8 cellular contexts compared by ENCODE assay signal in the genomic region with DNA sequence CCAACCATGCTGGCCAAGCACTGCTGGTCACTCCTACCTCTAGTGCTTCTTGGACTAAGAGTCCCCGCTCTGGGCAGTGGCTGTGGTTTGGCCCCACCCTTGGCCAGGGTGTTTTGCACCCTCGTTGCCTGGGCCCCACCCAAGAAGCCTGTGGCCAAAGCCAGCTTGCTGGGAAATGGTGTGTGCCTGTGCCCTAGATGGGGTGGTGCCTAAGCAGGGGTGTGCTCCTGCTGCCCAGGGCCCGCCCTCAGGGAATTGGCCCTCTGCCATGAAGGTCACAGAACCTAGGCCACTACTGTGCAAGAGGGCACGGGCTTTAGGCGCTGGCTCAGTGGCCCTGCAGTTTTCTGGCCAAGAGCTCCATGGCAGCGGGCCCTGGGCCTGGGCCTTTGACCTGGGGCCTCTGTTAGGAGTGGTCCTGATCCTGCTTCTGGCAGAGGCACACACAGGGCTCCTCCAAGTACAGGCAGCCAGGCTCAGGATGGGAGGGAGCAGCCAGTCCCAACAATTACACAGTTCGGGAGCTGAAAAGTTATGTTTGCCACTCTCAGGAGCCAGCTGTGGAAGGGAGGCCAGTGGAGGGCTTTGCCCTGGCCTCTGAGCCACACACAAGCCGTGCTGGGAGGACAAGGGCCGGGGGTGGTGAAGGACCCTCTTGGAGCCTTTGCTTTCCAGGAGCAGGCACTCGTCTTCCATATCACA. TPM values are rescaled to one million over a fixed set of nuclear protein-coding genes. Genes with fewer than 3 reads are reported as not detected.
DNase-seq lines count a peak whose midpoint lies in the region; ATAC-seq, FAIRE-seq and TF ChIP-seq lines count a peak whose summit lies in the region.
"Not testable (repeated sequence)": the region's sequence is repeated elsewhere in the genome, so short reads cannot be mapped to it uniquely, and the experiment has no call there.
"Had no signal": no experiment of that assay in that cellular context is flagged by ENCODE, and none has a peak within 500 bp of the region (broad histone marks: within the 10 kb centered on the region; RNA-seq: fewer than 3 reads in every experiment).

No MANE protein-coding gene starts in this region.

- not testable (repeated sequence) for TF ChIP-seq CTCF in RWPE1 (conservative IDR thresholded peaks at IDR 0.05; ENCODE audit: low read depth); gastroesophageal sphincter (IDR thresholded peaks at IDR 0.05); HepG2 (CRISPR knock-in tag; IDR thresholded peaks at IDR 0.05); psoas muscle (IDR thresholded peaks at IDR 0.05); stomach (IDR thresholded peaks at IDR 0.05); upper lobe of left lung (IDR thresholded peaks at IDR 0.05)

- H3K4me2 ChIP-seq in HepG2 (ENCODE audit: low read depth, low read length), result not testable (repeated sequence)

- CTCF ChIA-PET in RWPE1 (lab: Yijun Ruan, JAX); HepG2 (lab: Yijun Ruan, JAX; ENCODE audit: low intra/inter-chr PET ratio, low total read pairs): not testable (repeated sequence)

- 33% methylated on average over 3 of the region's 10 CpGs; no CpG with 5 or more reads in 1 of the 2 donors for WGBS in gastroesophageal sphincter (ENCODE audit: low coverage in 1 of 2), 2 donors
- WGBS in HepG2 (ENCODE audit: low lambda C conversion rate), result no CpG with 5 or more reads among the region's 10 CpGs
- WGBS in psoas muscle, 3 donors, result 31 to 49% (median 38%) methylated on average over 3 to 4 of the region's 10 CpGs
- 29 to 54% (median 43%) methylated on average over 3 to 4 of the region's 10 CpGs; no CpG with 5 or more reads in 2 of the 5 donors for WGBS in stomach, 5 donors
- WGBS in upper lobe of left lung, 2 donors, result no CpG with 5 or more reads among the region's 10 CpGs

- ATAC-seq in gastroesophageal sphincter (peak; percentile 7), left ventricle myocardium superior (peak; percentile 30), HepG2 (peak; percentile 18; the same call in 2 of the 3 replicates), psoas muscle (peak; percentile 22 to 77 (median 42)), upper lobe of left lung (ENCODE audit: low FRiP score in 2 of 2) (peak; percentile 35 to 38)

- TF ChIP-seq EP300 in gastroesophageal sphincter (IDR thresholded peaks at IDR 0.05); HepG2 (IDR thresholded peaks at IDR 0.05; ENCODE audit: low read depth in 2 of 2, low read length in 2 of 2); HepG2 (CRISPR knock-in tag; IDR thresholded peaks at IDR 0.05; ENCODE audit: borderline replicate concordance); stomach (IDR thresholded peaks at IDR 0.05); upper lobe of left lung (IDR thresholded peaks at IDR 0.05): not testable (repeated sequence)

- not testable (repeated sequence) for DNase-seq in RWPE1 (ENCODE audit: low spot score); left ventricle myocardium superior; HepG2 (ENCODE audit: low spot score); psoas muscle; stomach; upper lobe of left lung

- not testable (repeated sequence) for H3K9me3 ChIP-seq in gastroesophageal sphincter; HepG2 (ENCODE audit: low read length); psoas muscle; stomach; upper lobe of left lung

- intact Hi-C loops in left ventricle myocardium superior (cut with micrococcal nuclease); HepG2 (cut with micrococcal nuclease; ENCODE audit: unreplicated experiment); psoas muscle (cut with DNase I); stomach (cut with DNase I; ENCODE audit: low total_unique reads): not testable (repeated sequence)

- H3K4me3 ChIP-seq in gastroesophageal sphincter; HepG2 (replicated peaks in 1 of 3; ENCODE audit: insufficient read depth in 1 of 3, low read depth in 2 of 3, low read length in 3 of 3); psoas muscle; stomach; upper lobe of left lung: not testable (repeated sequence)

- H3K27ac ChIP-seq in RWPE1 (peak overlapping the region; percentile 63), gastroesophageal sphincter (peak overlapping the region in 3 of 4 donors; percentile 79 to 92 (median 81)), psoas muscle (peak overlapping the region; percentile 30), stomach (peak overlapping the region in 4 of 5 donors; percentile 55 to 75 (median 62)), upper lobe of left lung (peak overlapping the region in 2 of 4 donors; percentile 52 to 57)
- not testable (repeated sequence) for H3K27ac ChIP-seq in HepG2 (ENCODE audit: extremely low read length, insufficient read depth, low read length)

- not testable (repeated sequence) for FAIRE-seq in HepG2 (lab: Jason Lieb, UNC)

- not testable (repeated sequence) for H3K79me2 ChIP-seq in HepG2 (ENCODE audit: insufficient read depth, low read length)

- H3K9ac ChIP-seq in HepG2 (ENCODE audit: insufficient read depth, low read depth, low read length), result not testable (repeated sequence)

- BruUV-seq in HepG2 (replicated peaks; lab: Mats Ljungman, UMichigan), result not testable (repeated sequence)

- H2AFZ ChIP-seq in HepG2 (ENCODE audit: low read length), result not testable (repeated sequence)

- H3K4me1 ChIP-seq in gastroesophageal sphincter, result peaks cover 0 to 75% (median 23%) of the 10 kb centered on the region in 3 donors
- H3K4me1 ChIP-seq in HepG2 (ENCODE audit: insufficient read depth, low read length), result peaks cover 21% of the 10 kb centered on the region
- H3K4me1 ChIP-seq in psoas muscle, result peaks cover 13% of the 10 kb centered on the region
- peaks cover 22 to 61% (median 52%) of the 10 kb centered on the region in 4 donors for H3K4me1 ChIP-seq in stomach
- peaks cover 12 to 20% (median 16%) of the 10 kb centered on the region in 4 donors for H3K4me1 ChIP-seq in upper lobe of left lung

- TF ChIP-seq POLR2A in gastroesophageal sphincter (IDR thresholded peaks at IDR 0.05); HepG2 (IDR thresholded peaks at IDR 0.05; ENCODE audit: insufficient read depth in 1 of 2, low read depth in 2 of 2, low read length in 2 of 2); stomach (IDR thresholded peaks at IDR 0.05); upper lobe of left lung (IDR thresholded peaks at IDR 0.05): not testable (repeated sequence)

- TF ChIP-seq RAD21 in HepG2 (CRISPR knock-in tag; IDR thresholded peaks at IDR 0.05), result not testable (repeated sequence)

- H3K36me3 ChIP-seq in gastroesophageal sphincter; HepG2 (replicated peaks in 1 of 2; ENCODE audit: control insufficient read depth in 1 of 2, insufficient read depth in 2 of 2, low read length in 2 of 2); psoas muscle (ENCODE audit: insufficient read depth in 1 of 2, low read depth in 1 of 2); stomach; upper lobe of left lung: not testable (repeated sequence)

- in situ Hi-C loops in HepG2 (cut with HindIII; ENCODE audit: extremely low pct_ligation_motif_present, low pct_unique_long_range_greater_than_20kb), result not testable (repeated sequence)

- H3K27me3 ChIP-seq in gastroesophageal sphincter; psoas muscle (ENCODE audit: insufficient read depth in 3 of 3, low read length in 2 of 3); upper lobe of left lung: not testable (repeated sequence)
- peaks cover 1 to 28% of the 10 kb centered on the region in 2 experiments; a peak in 4 of 5 replicates for H3K27me3 ChIP-seq in HepG2 (ENCODE audit: control insufficient read depth in 1 of 2, insufficient read depth in 2 of 2, low read length in 2 of 2)
- peaks cover 0 to 15% (median 7%) of the 10 kb centered on the region in 3 donors for H3K27me3 ChIP-seq in stomach

- POLR2A ChIA-PET in RWPE1 (lab: Yijun Ruan, JAX; ENCODE audit: low non-redundant PET); HepG2 (lab: Yijun Ruan, JAX): not testable (repeated sequence)

- not testable (repeated sequence) for H4K20me1 ChIP-seq in HepG2 (ENCODE audit: insufficient read depth, low read length)

RNA-seq across cellular contexts. Expression of gene CSPG4, which starts 3.8 kb away (rescaled TPM):
- total RNA-seq in gastroesophageal sphincter (100 to 1,000 TPM in 3 of 4 donors, 10 to 100 TPM in 1; 98.7 to 396 (median 151) TPM), left ventricle myocardium superior (5.2 TPM), HepG2 (2016; rRNA removed; fragmentation: Illumina TruSeq; extraction: Trizol) (0.03 and 0.04 TPM in 2 replicates), psoas muscle (10 to 100 TPM; 15.8 to 49.5 (median 34.0) TPM), stomach (10 to 100 TPM; 15.1 to 44.6 (median 28.1) TPM), upper lobe of left lung (10 to 100 TPM in 5 of 6 donors, 1 to 10 TPM in 1; 8.5 to 38.3 (median 17.7) TPM)
- total RNA-seq in HepG2 (2016; cell fraction: cytosol; rRNA removed; fragmentation: Illumina TruSeq; extraction: Trizol; ENCODE audit: low read depth), result not detected in 2 replicates
- 0.01 and 0.02 TPM in 2 replicates for total RNA-seq in HepG2 (2016; cell fraction: insoluble cytoplasmic fraction; rRNA removed; fragmentation: Illumina TruSeq; extraction: Trizol)
- not detected in 2 replicates for total RNA-seq in HepG2 (2016; cell fraction: membrane; rRNA removed; fragmentation: Illumina TruSeq; extraction: Trizol)
- total RNA-seq in HepG2 (2016; cell fraction: nucleus; rRNA removed; fragmentation: Illumina TruSeq; extraction: Trizol), result 0.06 and 0.09 TPM in 2 replicates
- polyA plus RNA-seq in HepG2 (2011; rRNA removed) (0.01 and 0.03 TPM in 2 replicates), psoas muscle (10 to 100 TPM in 2 of 3 donors, 1 to 10 TPM in 1; 8.1 to 15.9 (median 10.6) TPM), stomach (10 to 100 TPM in 1 of 3 donors, 1 to 10 TPM in 2; 1.8 to 15.5 (median 3.1) TPM)
- polyA plus RNA-seq in HepG2 (2011; cell fraction: cytosol; rRNA removed), result 0.01 TPM in 2 replicates
- polyA plus RNA-seq in HepG2 (2011; cell fraction: nucleus; rRNA removed), result 0.14 and 0.19 TPM in 2 replicates
- 0.03 and 0.04 TPM in 2 replicates for polyA plus RNA-seq in HepG2 (2012)
- polyA plus RNA-seq in HepG2 (2016; cell fraction: cytosol; fragmentation: Illumina TruSeq; extraction: Trizol; ENCODE audit: low read depth), result not detected in 2 replicates
- polyA plus RNA-seq in HepG2 (2016; cell fraction: insoluble cytoplasmic fraction; fragmentation: Illumina TruSeq; extraction: Trizol; ENCODE audit: low read depth), result not detected in 2 replicates
- not detected in 2 replicates for polyA plus RNA-seq in HepG2 (2016; cell fraction: membrane; fragmentation: Illumina TruSeq; extraction: Trizol; ENCODE audit: low read depth)
- not detected in 2 replicates for polyA plus RNA-seq in HepG2 (2016; cell fraction: nucleus; fragmentation: Illumina TruSeq; extraction: Trizol; ENCODE audit: insufficient read depth, low read depth)
- 0.08 and 24.5 TPM in 2 replicates for polyA minus RNA-seq in HepG2 (2011; rRNA and poly(A)+ RNA removed; ENCODE audit: low replicate concordance)
- 0.18 TPM in 1 of 2 replicates, not detected in the other for polyA minus RNA-seq in HepG2 (2011; cell fraction: cytosol; rRNA and poly(A)+ RNA removed)
- 0.12 and 0.13 TPM in 2 replicates for polyA minus RNA-seq in HepG2 (2011; cell fraction: nucleus; rRNA and poly(A)+ RNA removed)
- total RNA-seq: CD8-positive, alpha-beta T cell had no signal
